ENCODE assay signal across 2 cellular contexts in genomic region chr9:124759327-124759726, GRCh38.
TF ChIP-seq lines count a peak whose summit lies in the region.

No MANE protein-coding gene starts in this region.

TF ChIP-seq in SK-N-SH, 30 proteins besides CTCF, POLR2A, EP300 and RAD21:
- TF ChIP-seq USF1 (IDR thresholded peaks at IDR 0.05; ENCODE audit: borderline replicate concordance, low read depth) (no peak), TEAD4 (IDR thresholded peaks at IDR 0.05; ENCODE audit: borderline replicate concordance, insufficient read depth) (no peak), FOXM1 (IDR thresholded peaks at IDR 0.05; ENCODE audit: low read depth) (no peak), GABPA (IDR thresholded peaks at IDR 0.05; ENCODE audit: low read depth) (no peak), RXRA (IDR thresholded peaks at IDR 0.05; ENCODE audit: borderline replicate concordance, low read depth) (no peak), NFIC (IDR thresholded peaks at IDR 0.05; ENCODE audit: borderline replicate concordance) (no peak), MAX (IDR thresholded peaks at IDR 0.05; ENCODE audit: low read depth) (no peak)

TF ChIP-seq in SK-N-SH treated with all-trans-retinoic acid at 6 μM for 48 hours, 23 proteins besides CTCF, POLR2A, EP300 and RAD21 (continued from another document):
- TF ChIP-seq CSRNP3 (CRISPR knock-in tag; IDR thresholded peaks at IDR 0.05) (no peak), TSHZ2 (CRISPR knock-in tag; IDR thresholded peaks at IDR 0.05) (no peak), CREB5 (CRISPR knock-in tag; IDR thresholded peaks at IDR 0.05; ENCODE audit: low read depth) (no peak), ZFP30 (CRISPR knock-in tag; IDR thresholded peaks at IDR 0.05) (no peak), OSR1 (CRISPR knock-in tag; IDR thresholded peaks at IDR 0.05) (no peak), ZFP3 (CRISPR knock-in tag; IDR thresholded peaks at IDR 0.05) (no peak), PPARA (CRISPR knock-in tag; IDR thresholded peaks at IDR 0.05; ENCODE audit: borderline replicate concordance) (no peak), PATZ1 (CRISPR knock-in tag; IDR thresholded peaks at IDR 0.05; ENCODE audit: borderline replicate concordance) (no peak), TOX (CRISPR knock-in tag; IDR thresholded peaks at IDR 0.05; ENCODE audit: borderline replicate concordance) (no peak), SNAI2 (CRISPR knock-in tag; IDR thresholded peaks at IDR 0.05) (no peak), POU6F1 (CRISPR knock-in tag; IDR thresholded peaks at IDR 0.05; ENCODE audit: borderline replicate concordance, low read depth) (no peak), ISL1 (CRISPR knock-in tag; IDR thresholded peaks at IDR 0.05) (no peak), ESRRG (CRISPR knock-in tag; IDR thresholded peaks at IDR 0.05) (no peak), ZNF565 (CRISPR knock-in tag; conservative IDR thresholded peaks at IDR 0.05; ENCODE audit: low read depth) (no peak), ZNF8 (CRISPR knock-in tag; IDR thresholded peaks at IDR 0.05) (no peak), GLIS3 (CRISPR knock-in tag; IDR thresholded peaks at IDR 0.05) (no peak)
